Comparison of ENCODE assay signal across 12 cellular contexts in genomic region chr2:221501210-221501882, GRCh38.
A peak's percentile ranks its signal among the peaks of the same experiment; 100 is the strongest.
DNase-seq lines count a peak whose midpoint lies in the region; ATAC-seq, FAIRE-seq and TF ChIP-seq lines count a peak whose summit lies in the region.
"Had no signal": no experiment of that assay in that cellular context is flagged by ENCODE, and none has a peak within 500 bp of the region (broad histone marks: within the 10 kb centered on the region; RNA-seq: fewer than 3 reads in every experiment).

No MANE protein-coding gene starts in this region.

- no peak overlapping the region for H3K9ac ChIP-seq in trophoblast cell (ENCODE audit: low read length)

- peak overlapping the region; percentile 5 for H3K27ac Mint-ChIP-seq in Caco-2 (ENCODE audit: unreplicated experiment)
- H3K27ac Mint-ChIP-seq: CD8-positive, alpha-beta T cell; T-helper 1 cell treated with Interleukin-12 subunit alpha and Interleukin-12 subunit beta and Interleukin-4 antibody, amounts not matched to agents 30 μg/mL and 1 μg/mL, for 36 hours had no signal

- H3K36me3 Mint-ChIP-seq in Caco-2 (ENCODE audit: insufficient read depth, unreplicated experiment): peaks cover 54% of the 10 kb centered on the region

- peak overlapping the region; percentile 34 for H3K4me2 ChIP-seq in trophoblast cell (ENCODE audit: low read length)

- H3K27ac ChIP-seq in trophoblast cell (ENCODE audit: low read depth, low read length): no peak overlapping the region

- H2AFZ ChIP-seq in trophoblast cell (ENCODE audit: insufficient read depth, low read length, poor library complexity): no peak overlapping the region

- H3K14ac ChIP-seq in trophoblast cell (ENCODE audit: low read length): no peak overlapping the region

- H3K18ac ChIP-seq in trophoblast cell (ENCODE audit: low read length): no peak overlapping the region

- WGBS in trophoblast cell (ENCODE audit: extremely low coverage, insufficient coverage, insufficient read length): no CpG with 5 or more reads among the region's 10 CpGs

- peaks cover 28% of the 10 kb centered on the region for H3K4me1 Mint-ChIP-seq in Caco-2 (ENCODE audit: low read depth, unreplicated experiment)

- no peak overlapping the region for H2BK5ac ChIP-seq in trophoblast cell (ENCODE audit: low read depth, low read length, poor library complexity)

- H3K27me3 ChIP-seq in Caco-2 (replicated peaks; ENCODE audit: control insufficient read depth, insufficient read depth, low read length): no peaks in the 10 kb centered on the region
- no peaks in the 10 kb centered on the region for H3K27me3 ChIP-seq in trophoblast cell (ENCODE audit: insufficient read depth, low read length)

- intact Hi-C loops in Caco-2 (cut with micrococcal nuclease; ENCODE audit: unreplicated experiment): loop anchor here (1.0 to 2.0 kb wide), 3 partner anchors 17 to 33 kb away; no protein-coding TSS in a partner anchor

- POLR2A ChIA-PET in Caco-2 (lab: Charles Lee): no interaction called here

- no peaks in the 10 kb centered on the region for H3K9me3 Mint-ChIP-seq in Caco-2 (ENCODE audit: unreplicated experiment)
- H3K9me3 Mint-ChIP-seq: brain; CD8-positive, alpha-beta T cell; T-helper 1 cell treated with Interleukin-12 subunit alpha and Interleukin-12 subunit beta and Interleukin-4 antibody, amounts not matched to agents 30 μg/mL and 1 μg/mL, for 36 hours had no signal

- H3K9me3 ChIP-seq in Caco-2: no peaks in the 10 kb centered on the region
- no peaks in the 10 kb centered on the region for H3K9me3 ChIP-seq in trophoblast cell (ENCODE audit: insufficient read depth, low read depth, low read length)

- CTCF ChIA-PET in Caco-2 (lab: Charles Lee): no interaction called here

- no TSS peak for BruUV-seq in Caco-2 (replicated peaks; lab: Mats Ljungman, UMichigan)

- DNase-seq in Caco-2 (peak in 1 of 2 experiments; percentile 21), RCC 7860 (ENCODE audit: low spot score) (peak; percentile 65), fibroblast of the conjunctiva (ENCODE audit: low read depth) (peak; percentile 64), trophoblast cell (no peak), NCI-H2227 treated with DMSO at 0.1 percent for 48 hours (lab: John Stamatoyannopoulos, UW) (no peak), epidermal melanocyte (ENCODE audit: insufficient read length, low spot score) (no peak), DMS79 (lab: John Stamatoyannopoulos, UW) (no peak)
- DNase-seq: CD8-positive, alpha-beta T cell had no signal

- H3K4me3 Mint-ChIP-seq in Caco-2 (ENCODE audit: unreplicated experiment): no peak overlapping the region
- H3K4me3 Mint-ChIP-seq: CD8-positive, alpha-beta T cell; T-helper 1 cell treated with Interleukin-12 subunit alpha and Interleukin-12 subunit beta and Interleukin-4 antibody, amounts not matched to agents 30 μg/mL and 1 μg/mL, for 36 hours had no signal

- H3K36me3 ChIP-seq in Caco-2 (ENCODE audit: control insufficient read depth, insufficient read depth, low read length) (no peaks in the 10 kb centered on the region), trophoblast cell (ENCODE audit: control insufficient read depth in 1 of 2, insufficient read depth in 2 of 2, low read length in 2 of 2) (peaks cover 0 to 2% of the 10 kb centered on the region in 2 experiments)

- peak; percentile 79 for FAIRE-seq in RCC 7860 (lab: Jason Lieb, UNC)
- FAIRE-seq: GM12892 had no signal

- no peak overlapping the region for H4K8ac ChIP-seq in trophoblast cell (ENCODE audit: low read depth, low read length)

- H3K79me1 ChIP-seq in trophoblast cell (ENCODE audit: low read length): no peaks in the 10 kb centered on the region

- TF ChIP-seq CTCF in Caco-2 (IDR thresholded peaks at IDR 0.05; ENCODE audit: insufficient read depth in 1 of 2, low read depth in 1 of 2, low read length in 1 of 2, severe bottlenecking in 1 of 2, unreplicated experiment in 1 of 2): no peak

- H3K4me3 ChIP-seq in Caco-2 (ENCODE audit: low read depth, low read length) (no peak overlapping the region), trophoblast cell (ENCODE audit: low read depth, low read length) (no peak overlapping the region)

- H4K12ac ChIP-seq in trophoblast cell (ENCODE audit: low read depth, low read length): no peak overlapping the region

- no peak for ATAC-seq in HG02678 (IDR thresholded peaks at IDR 0.05; ENCODE audit: unreplicated experiment)
- ATAC-seq: CD8-positive, alpha-beta T cell had no signal

- H4K91ac ChIP-seq in trophoblast cell (ENCODE audit: low read depth, low read length): no peak overlapping the region

- no peak overlapping the region for H2AK5ac ChIP-seq in trophoblast cell (ENCODE audit: low read length)

- peaks cover 31% of the 10 kb centered on the region for H3K4me1 ChIP-seq in Caco-2
- H3K4me1 ChIP-seq in trophoblast cell (ENCODE audit: control insufficient read depth in 1 of 2, insufficient read depth in 2 of 2, low read length in 2 of 2): peaks cover 10 to 17% of the 10 kb centered on the region in 2 experiments

- H3K4ac ChIP-seq in trophoblast cell (ENCODE audit: low read depth, low read length): no peak overlapping the region

- H2BK12ac ChIP-seq in trophoblast cell (ENCODE audit: low read length): no peak overlapping the region

- H2BK120ac ChIP-seq in trophoblast cell (ENCODE audit: insufficient read depth, low read length, poor library complexity): no peak overlapping the region

- H3K27me3 Mint-ChIP-seq in Caco-2 (ENCODE audit: insufficient read depth, unreplicated experiment): no peaks in the 10 kb centered on the region
- H3K27me3 Mint-ChIP-seq: brain had no signal

- H3K23ac ChIP-seq in trophoblast cell (ENCODE audit: low read length): no peak overlapping the region

- no peaks in the 10 kb centered on the region for H3K79me2 ChIP-seq in trophoblast cell (ENCODE audit: control insufficient read depth, insufficient read depth, low read length, poor library complexity)

Comparison
In these comparisons a context has a peak if more than half of its experiments do, and no peak if none do; other contexts are left out.
1. DNase-seq: peak in RCC 7860 (single experiment) and fibroblast of the conjunctiva (single experiment); none in trophoblast cell (0 of 2), NCI-H2227 treated with DMSO at 0.1 percent for 48 hours (single experiment), epidermal melanocyte (single experiment) and DMS79 (single experiment).